ENCODE assay signal across 1 cellular context in the genomic region with DNA sequence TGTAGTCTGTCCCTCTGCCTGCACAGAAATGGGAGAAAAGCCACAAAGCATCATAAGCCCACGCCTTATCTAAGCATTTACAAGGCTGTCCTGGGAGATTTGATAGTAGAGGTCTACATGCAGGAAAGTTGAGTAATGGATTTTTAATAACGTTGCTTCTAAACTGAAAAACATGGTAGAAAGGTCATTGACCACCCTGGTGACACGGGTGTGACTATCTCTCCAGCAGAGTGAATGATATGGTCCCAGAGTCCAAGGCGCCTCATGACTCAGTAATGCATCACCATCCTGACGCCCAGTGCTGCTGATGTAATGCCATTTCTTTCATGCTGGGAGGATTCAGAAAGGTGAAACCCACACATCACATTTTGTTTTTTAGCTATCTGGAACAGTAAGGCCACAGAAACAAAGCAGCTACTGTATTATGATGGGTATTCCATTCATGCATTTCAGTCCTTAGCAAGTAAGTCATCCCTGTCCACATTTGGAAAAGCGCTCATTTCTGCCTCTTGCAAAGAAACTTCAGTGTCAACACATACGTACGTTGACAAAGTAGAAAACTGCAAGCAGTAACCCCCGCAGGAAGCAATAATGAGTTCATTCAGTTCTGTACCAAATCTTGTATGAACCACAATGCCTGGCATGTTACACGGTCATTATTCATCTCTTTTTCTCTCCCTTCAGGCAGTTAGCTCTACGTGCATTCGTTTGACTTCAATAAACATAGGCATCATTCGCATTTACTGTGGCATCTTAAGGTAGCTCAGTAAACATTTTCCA.
TF ChIP-seq lines count a peak whose summit lies in the region.

No MANE protein-coding gene starts in this region.

TF ChIP-seq in A549, 52 proteins besides CTCF, POLR2A, EP300 and RAD21 (continued from another document):
- TF ChIP-seq, protein P1, sequence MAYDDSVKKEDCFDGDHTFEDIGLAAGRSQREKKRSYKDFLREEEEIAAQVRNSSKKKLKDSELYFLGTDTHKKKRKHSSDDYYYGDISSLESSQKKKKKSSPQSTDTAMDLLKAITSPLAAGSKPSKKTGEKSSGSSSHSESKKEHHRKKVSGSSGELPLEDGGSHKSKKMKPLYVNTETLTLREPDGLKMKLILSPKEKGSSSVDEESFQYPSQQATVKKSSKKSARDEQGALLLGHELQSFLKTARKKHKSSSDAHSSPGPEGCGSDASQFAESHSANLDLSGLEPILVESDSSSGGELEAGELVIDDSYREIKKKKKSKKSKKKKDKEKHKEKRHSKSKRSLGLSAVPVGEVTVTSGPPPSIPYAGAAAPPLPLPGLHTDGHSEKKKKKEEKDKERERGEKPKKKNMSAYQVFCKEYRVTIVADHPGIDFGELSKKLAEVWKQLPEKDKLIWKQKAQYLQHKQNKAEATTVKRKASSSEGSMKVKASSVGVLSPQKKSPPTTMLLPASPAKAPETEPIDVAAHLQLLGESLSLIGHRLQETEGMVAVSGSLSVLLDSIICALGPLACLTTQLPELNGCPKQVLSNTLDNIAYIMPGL (CRISPR knock-in tag; IDR thresholded peaks at IDR 0.05; ENCODE audit: borderline replicate concordance) = no peak
TF ChIP-seq in A549: peak in this region for 3.
